ENCODE assay signal across 9 cellular contexts in the genomic region with DNA sequence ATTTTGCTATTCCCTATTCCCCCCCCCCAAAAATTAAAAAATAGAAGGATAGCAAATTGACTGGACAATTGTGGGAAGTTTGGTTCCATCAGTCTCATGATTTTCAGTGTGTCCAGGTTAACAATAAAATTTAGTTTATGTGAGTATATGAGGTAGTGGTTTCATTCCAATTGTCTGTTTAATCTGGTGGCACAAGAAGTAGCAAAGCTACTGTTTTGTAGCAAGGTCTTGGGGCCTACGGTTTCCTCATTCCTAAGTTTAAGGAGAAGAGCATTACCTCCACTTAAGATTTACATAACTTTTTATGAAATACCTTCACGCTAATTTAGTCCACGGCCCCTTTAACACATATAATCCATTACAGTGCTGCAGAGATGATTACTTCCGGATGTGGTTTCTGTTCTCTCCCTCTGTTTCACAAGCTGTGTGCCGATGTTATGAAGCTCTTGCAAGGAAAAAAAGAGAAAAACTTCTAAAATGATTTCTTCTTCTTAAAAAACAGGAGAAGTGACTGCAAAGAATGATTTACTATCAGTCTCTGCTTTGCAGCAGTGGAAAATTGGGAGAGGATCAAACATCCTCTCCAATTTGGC. TPM values are rescaled to one million over a fixed set of nuclear protein-coding genes. Genes with fewer than 3 reads are reported as not detected.
DNase-seq lines count a peak whose midpoint lies in the region; ATAC-seq, FAIRE-seq and TF ChIP-seq lines count a peak whose summit lies in the region.
"Had no signal": no experiment of that assay in that cellular context is flagged by ENCODE, and none has a peak within 500 bp of the region (broad histone marks: within the 10 kb centered on the region; RNA-seq: fewer than 3 reads in every experiment).

No MANE protein-coding gene starts in this region.

- H3K9me3 ChIP-seq in gastroesophageal sphincter = no peaks in the 10 kb centered on the region
- H3K9me3 ChIP-seq in suprapubic skin = no peaks in the 10 kb centered on the region

- ATAC-seq in GM21423 (IDR thresholded peaks at IDR 0.05; ENCODE audit: unreplicated experiment) = peak; percentile 72
- no peak for ATAC-seq in gastroesophageal sphincter
- no peak for ATAC-seq in GM19452 (IDR thresholded peaks at IDR 0.05; ENCODE audit: unreplicated experiment)

- H3K36me3 ChIP-seq in gastroesophageal sphincter (no peaks in the 10 kb centered on the region), suprapubic skin (no peaks in the 10 kb centered on the region)

- TF ChIP-seq POLR2A in gastroesophageal sphincter (IDR thresholded peaks at IDR 0.05) = no peak
- TF ChIP-seq POLR2A in suprapubic skin (IDR thresholded peaks at IDR 0.05) = no peak

- peak overlapping the region in 1 of 2 donors; percentile 10 for H3K4me3 ChIP-seq in gastroesophageal sphincter
- H3K4me3 ChIP-seq in suprapubic skin = no peak overlapping the region
- H3K4me3 ChIP-seq: lung had no signal

- TF ChIP-seq CTCF in gastroesophageal sphincter (IDR thresholded peaks at IDR 0.05) (no peak), suprapubic skin (IDR thresholded peaks at IDR 0.05) (no peak)

- TF ChIP-seq EP300 in gastroesophageal sphincter (IDR thresholded peaks at IDR 0.05) (no peak), suprapubic skin (IDR thresholded peaks at IDR 0.05) (no peak)

- peak overlapping the region in 3 of 4 donors; percentile 12 to 33 (median 12) for H3K27ac ChIP-seq in gastroesophageal sphincter
- no peak overlapping the region for H3K27ac ChIP-seq in suprapubic skin

- H3K4me1 ChIP-seq in gastroesophageal sphincter (peaks cover 0 to 25% (median 0%) of the 10 kb centered on the region in 3 donors), suprapubic skin (peaks cover 25% of the 10 kb centered on the region)

- 23 to 28% methylated on average over 5 of the region's 5 CpGs for WGBS in gastroesophageal sphincter (ENCODE audit: low coverage in 1 of 2), 2 donors
- 13% methylated on average over 5 of the region's 5 CpGs for WGBS in suprapubic skin

- H3K27me3 ChIP-seq in gastroesophageal sphincter (no peaks in the 10 kb centered on the region), suprapubic skin (no peaks in the 10 kb centered on the region)

- FAIRE-seq in HTR-8/SVneo (lab: Jason Lieb, UNC) = no peak

- DNase-seq in AG20443 (ENCODE audit: low spot score) (peak; percentile 45), RPMI8226 (peak; percentile 33), HTR-8/SVneo (ENCODE audit: insufficient read length, low spot score) (no peak), SW 1271 (lab: John Stamatoyannopoulos, UW) (no peak), suprapubic skin (ENCODE audit: low spot score in 2 of 2) (no peak)

RNA-seq across cellular contexts. Expression of a gene that starts 32.7 kb away (rescaled TPM):
- not detected for total RNA-seq in gastroesophageal sphincter
- total RNA-seq in suprapubic skin = not detected
- total RNA-seq: lung had no signal

Comparison
In these comparisons a context has a peak if more than half of its experiments do, and no peak if none do; other contexts are left out.
1. DNase-seq: peak in AG20443 (single experiment) and RPMI8226 (single experiment); none in HTR-8/SVneo (single experiment), SW 1271 (0 of 2) and suprapubic skin (0 of 2).